ENCODE assay signal across 8 cellular contexts in genomic region chr2:6917071-6917760, GRCh38. TPM values are rescaled to one million over a fixed set of nuclear protein-coding genes. Genes with fewer than 3 reads are reported as not detected.
DNase-seq lines count a peak whose midpoint lies in the region; ATAC-seq and TF ChIP-seq lines count a peak whose summit lies in the region.

TSS of gene RNF144A (plus strand) at chr2:6917412. CDS start at chr2:6996927, 79,515 bp downstream.

- H3K27ac ChIP-seq in ACC112 (ENCODE audit: low read depth, low read length) = peak within 1 kb of the TSS; percentile 18; the same call in 1 of the 2 replicates

- peaks cover 15% of the 10 kb centered on the region for H3K79me2 ChIP-seq in ACC112 (ENCODE audit: control insufficient read depth, insufficient read depth, low read length, unreplicated experiment)

- H3K9me3 Mint-ChIP-seq in endothelial cell (ENCODE audit: unreplicated experiment) = no peaks in the 10 kb centered on the region

- H3K36me3 ChIP-seq in ACC112 (ENCODE audit: insufficient read depth, low read length) = no peaks in the 10 kb centered on the region

- TF ChIP-seq CTCF in endothelial cell (IDR thresholded peaks at IDR 0.05; ENCODE audit: unreplicated experiment) = peak; percentile 46

- no peaks in the 10 kb centered on the region for H3K9me3 ChIP-seq in mononuclear cell (ENCODE audit: low read depth, low read length)

- H3K4me1 ChIP-seq in ACC112 (ENCODE audit: control insufficient read depth, insufficient read depth, low read length, unreplicated experiment) (peaks cover 22% of the 10 kb centered on the region), mononuclear cell (ENCODE audit: insufficient read depth, low read length) (peaks cover 31% of the 10 kb centered on the region)

- H3K4me1 Mint-ChIP-seq in endothelial cell (ENCODE audit: unreplicated experiment) = peaks cover 30% of the 10 kb centered on the region

- H3K27me3 ChIP-seq in ACC112 (ENCODE audit: insufficient read depth, low read length) (no peaks in the 10 kb centered on the region), mononuclear cell (ENCODE audit: insufficient read depth, low read length) (no peaks in the 10 kb centered on the region)

- peak; percentile 29 for DNase-seq in NCI-H510A (lab: John Stamatoyannopoulos, UW)
- DNase-seq in activated CD8-positive, alpha-beta memory T cell treated with anti-CD3 and anti-CD28 coated beads, Interleukin-2, amount 50 U/mL, for 24 hours (ENCODE audit: extremely low read depth) = peak; percentile 28
- DNase-seq in endothelial cell (ENCODE audit: low spot score) = peak; percentile 85
- peak; percentile 83 for DNase-seq in stimulated activated CD8-positive, alpha-beta memory T cell treated with anti-CD3 and anti-CD28 coated beads, Interleukin-4, amount 100 ng/mL, for 48 hours

- H2AFZ ChIP-seq in ACC112 (ENCODE audit: low read length, unreplicated experiment) = peak within 1 kb of the TSS; percentile 23

- H3K4me3 ChIP-seq in ACC112 (ENCODE audit: low read depth, low read length) = peak within 1 kb of the TSS; percentile 87
- peak within 1 kb of the TSS; percentile 58 for H3K4me3 ChIP-seq in mononuclear cell (ENCODE audit: low read length)

- H3K27ac Mint-ChIP-seq in endothelial cell (ENCODE audit: unreplicated experiment) = peak within 1 kb of the TSS; percentile 32

- ATAC-seq in GM18520 (IDR thresholded peaks at IDR 0.05; ENCODE audit: unreplicated experiment) (peak; percentile 68), HG03097 (IDR thresholded peaks at IDR 0.05; ENCODE audit: low FRiP score, unreplicated experiment) (peak; percentile 77)

- peaks cover 19% of the 10 kb centered on the region for H3K36me3 Mint-ChIP-seq in endothelial cell (ENCODE audit: low read depth, unreplicated experiment)

- H3K27me3 Mint-ChIP-seq in endothelial cell (ENCODE audit: unreplicated experiment) = peaks cover 11% of the 10 kb centered on the region

- peak within 1 kb of the TSS; percentile 82 for H3K4me3 Mint-ChIP-seq in endothelial cell (ENCODE audit: unreplicated experiment)

RNA-seq across cellular contexts. Expression of gene RNF144A, which starts in this region (rescaled TPM):
- total RNA-seq in endothelial cell (ENCODE audit: unreplicated experiment) (81.3 TPM), mononuclear cell (22.8 TPM)

Comparison
In these comparisons a context has a peak if more than half of its experiments do, and no peak if none do; other contexts are left out.
1. Peak in every context shown above with its lines: DNase-seq, ATAC-seq, H3K4me3 ChIP-seq and H3K27ac ChIP-seq.
2. DNase-seq: peak in every context shown above with its lines; median percentile 85 in endothelial cell; 83 in stimulated activated CD8-positive, alpha-beta memory T cell treated with anti-CD3 and anti-CD28 coated beads, Interleukin-4, amount 100 ng/mL, for 48 hours; 29 in NCI-H510A; 28 in activated CD8-positive, alpha-beta memory T cell treated with anti-CD3 and anti-CD28 coated beads, Interleukin-2, amount 50 U/mL, for 24 hours.